Comparison of ENCODE assay signal across 8 cellular contexts in the genomic region with DNA sequence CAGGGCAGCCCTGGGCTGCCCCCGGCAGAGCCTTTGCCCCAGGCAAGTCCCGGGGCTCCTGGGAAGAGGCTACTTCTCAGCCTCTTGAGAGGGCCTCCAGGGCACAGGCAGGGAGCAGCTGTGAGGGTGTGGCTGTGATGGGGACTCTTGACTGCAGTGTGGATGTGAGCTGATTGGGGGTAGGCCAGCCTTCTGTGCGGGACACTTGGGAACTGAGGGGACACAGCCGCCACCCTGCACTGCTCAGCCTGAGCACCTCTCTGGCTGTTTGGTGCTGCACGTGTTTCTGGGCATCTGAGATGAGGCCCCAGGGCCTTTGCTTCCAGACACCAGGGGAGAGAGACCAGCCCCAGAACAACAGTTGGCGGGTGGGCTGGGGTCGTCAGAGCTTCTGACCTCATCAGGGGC.
A peak's percentile ranks its signal among the peaks of the same experiment; 100 is the strongest.
DNase-seq lines count a peak whose midpoint lies in the region; ATAC-seq and TF ChIP-seq lines count a peak whose summit lies in the region.

No MANE protein-coding gene starts in this region.

- H3K9me3 ChIP-seq in SK-N-SH, result no peaks in the 10 kb centered on the region
- no peaks in the 10 kb centered on the region for H3K9me3 ChIP-seq in gastroesophageal sphincter
- no peaks in the 10 kb centered on the region for H3K9me3 ChIP-seq in testis

- H2AFZ ChIP-seq in SK-N-SH (ENCODE audit: low read depth), result no peak overlapping the region

- TF ChIP-seq EP300 in SK-N-SH (IDR thresholded peaks at IDR 0.05; ENCODE audit: borderline replicate concordance in 1 of 2, low read depth in 1 of 2, low read length in 1 of 2) (no peak), gastroesophageal sphincter (IDR thresholded peaks at IDR 0.05) (no peak)

- H3K4me3 ChIP-seq in AG10803 (ENCODE audit: low read length) (peak overlapping the region; percentile 34), SK-N-SH (ENCODE audit: low read depth in 2 of 2, low read length in 1 of 2) (no peak overlapping the region), gastroesophageal sphincter (peak overlapping the region in 1 of 2 donors; percentile 41), testis (no peak overlapping the region)

- H3K27ac ChIP-seq in SK-N-SH (ENCODE audit: low read depth in 2 of 2, low read length in 1 of 2) (peak overlapping the region; percentile 40 to 56; a peak in 3 of 4 replicates), gastroesophageal sphincter (peak overlapping the region in 3 of 4 donors; percentile 76 to 82 (median 82)), testis (peak overlapping the region; percentile 16 to 68)

- no peak overlapping the region for H3K4me2 ChIP-seq in SK-N-SH

- POLR2A ChIA-PET in SK-N-SH (lab: Yijun Ruan, JAX), result no interaction called here

- H3K79me2 ChIP-seq in SK-N-SH (ENCODE audit: insufficient read depth), result peaks cover 97% of the 10 kb centered on the region

- TF ChIP-seq RAD21 in SK-N-SH (IDR thresholded peaks at IDR 0.05; ENCODE audit: low read length), result no peak

- no peak overlapping the region for H3K9ac ChIP-seq in SK-N-SH

- H3F3A ChIP-seq in SK-N-SH (replicated peaks; ENCODE audit: insufficient read depth), result no peaks in the 10 kb centered on the region

- H3K36me3 ChIP-seq in SK-N-SH (replicated peaks in 1 of 2; ENCODE audit: control insufficient read depth in 1 of 2, insufficient read depth in 2 of 2, low read length in 1 of 2) (no peaks in the 10 kb centered on the region), gastroesophageal sphincter (no peaks in the 10 kb centered on the region), testis (ENCODE audit: low read depth, missing control alignments) (no peaks in the 10 kb centered on the region)

- CTCF ChIA-PET in SK-N-SH (lab: Yijun Ruan, JAX), result interaction anchor here (1.3 to 2.4 kb wide), 2 partner anchors 17 to 24 kb away, joined by 3 to 5 read pairs; no protein-coding TSS in a partner anchor

- ATAC-seq in GM21423 (IDR thresholded peaks at IDR 0.05; ENCODE audit: unreplicated experiment), result peak; percentile 18
- peak; percentile 9 for ATAC-seq in gastroesophageal sphincter
- ATAC-seq in GM19463 (IDR thresholded peaks at IDR 0.05; ENCODE audit: unreplicated experiment), result no peak

- no peaks in the 10 kb centered on the region for H3K9me2 ChIP-seq in SK-N-SH

- WGBS in SK-N-SH (ENCODE audit: low lambda C conversion rate), result no CpG with 5 or more reads among the region's 7 CpGs
- WGBS in gastroesophageal sphincter (ENCODE audit: low coverage in 1 of 2), 2 donors, result 40% methylated on average over 2 of the region's 7 CpGs; no CpG with 5 or more reads in 1 of the 2 donors
- WGBS in testis, 2 donors, result 56% methylated on average over 7 of the region's 7 CpGs; no CpG with 5 or more reads in 1 of the 2 donors

- TF ChIP-seq CTCF in AG10803 (conservative IDR thresholded peaks at IDR 0.05; ENCODE audit: low read length) (no peak), SK-N-SH (IDR thresholded peaks at IDR 0.05) (no peak), gastroesophageal sphincter (IDR thresholded peaks at IDR 0.05) (no peak), testis (IDR thresholded peaks at IDR 0.05) (no peak)

- DNase-seq in AG10803 (ENCODE audit: low read depth) (no peak), SK-N-SH (no peak), testis (no peak), KG1 (lab: John Stamatoyannopoulos, UW) (no peak), LoVo (ENCODE audit: low spot score) (no peak)

- intact Hi-C loops in testis (cut with DNase I; ENCODE audit: low total_unique reads), result no loop called here

- H3K4me1 ChIP-seq in SK-N-SH (ENCODE audit: control insufficient read depth in 1 of 2, insufficient read depth in 2 of 2, low read depth in 1 of 2, low read length in 1 of 2) (peaks cover 0 to 51% of the 10 kb centered on the region in 2 experiments; a peak in 2 of 4 replicates), gastroesophageal sphincter (peaks cover 7 to 97% (median 75%) of the 10 kb centered on the region in 3 donors), testis (peaks cover 44% of the 10 kb centered on the region)

- no peak for TF ChIP-seq POLR2A in gastroesophageal sphincter (IDR thresholded peaks at IDR 0.05)
- TF ChIP-seq POLR2A in testis (IDR thresholded peaks at IDR 0.05), result no peak

- H4K20me1 ChIP-seq in SK-N-SH (ENCODE audit: insufficient read depth), result peaks cover 94% of the 10 kb centered on the region

- H3K27me3 ChIP-seq in SK-N-SH (ENCODE audit: insufficient read depth), result no peaks in the 10 kb centered on the region
- H3K27me3 ChIP-seq in gastroesophageal sphincter, result no peaks in the 10 kb centered on the region
- no peaks in the 10 kb centered on the region for H3K27me3 ChIP-seq in testis

TF ChIP-seq in SK-N-SH, 30 proteins besides CTCF, POLR2A, EP300 and RAD21:
- TF ChIP-seq MEF2A (IDR thresholded peaks at IDR 0.05; ENCODE audit: borderline replicate concordance, low read depth) (no peak), YY1 (IDR thresholded peaks at IDR 0.05; ENCODE audit: low read depth) (no peak), TEAD4 (IDR thresholded peaks at IDR 0.05; ENCODE audit: borderline replicate concordance, insufficient read depth) (no peak), RXRA (IDR thresholded peaks at IDR 0.05; ENCODE audit: borderline replicate concordance, low read depth) (no peak), GABPA (IDR thresholded peaks at IDR 0.05; ENCODE audit: low read depth) (no peak), ELF1 (IDR thresholded peaks at IDR 0.05) (no peak), NFIC (IDR thresholded peaks at IDR 0.05; ENCODE audit: borderline replicate concordance) (no peak), EZH2phosphoT487 (IDR thresholded peaks at IDR 0.05; ENCODE audit: borderline replicate concordance, low read depth) (no peak), NRF1 (IDR thresholded peaks at IDR 0.05; ENCODE audit: low read depth, low read length) (no peak), JUND (IDR thresholded peaks at IDR 0.05) (no peak), FOSL2 (IDR thresholded peaks at IDR 0.05; ENCODE audit: borderline replicate concordance, low read depth) (no peak), PBX3 (IDR thresholded peaks at IDR 0.05) (no peak)
- TF ChIP-seq, protein P1, sequence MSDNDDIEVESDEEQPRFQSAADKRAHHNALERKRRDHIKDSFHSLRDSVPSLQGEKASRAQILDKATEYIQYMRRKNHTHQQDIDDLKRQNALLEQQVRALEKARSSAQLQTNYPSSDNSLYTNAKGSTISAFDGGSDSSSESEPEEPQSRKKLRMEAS (IDR thresholded peaks at IDR 0.05; ENCODE audit: low read depth), result no peak
- TF ChIP-seq, protein P2, sequence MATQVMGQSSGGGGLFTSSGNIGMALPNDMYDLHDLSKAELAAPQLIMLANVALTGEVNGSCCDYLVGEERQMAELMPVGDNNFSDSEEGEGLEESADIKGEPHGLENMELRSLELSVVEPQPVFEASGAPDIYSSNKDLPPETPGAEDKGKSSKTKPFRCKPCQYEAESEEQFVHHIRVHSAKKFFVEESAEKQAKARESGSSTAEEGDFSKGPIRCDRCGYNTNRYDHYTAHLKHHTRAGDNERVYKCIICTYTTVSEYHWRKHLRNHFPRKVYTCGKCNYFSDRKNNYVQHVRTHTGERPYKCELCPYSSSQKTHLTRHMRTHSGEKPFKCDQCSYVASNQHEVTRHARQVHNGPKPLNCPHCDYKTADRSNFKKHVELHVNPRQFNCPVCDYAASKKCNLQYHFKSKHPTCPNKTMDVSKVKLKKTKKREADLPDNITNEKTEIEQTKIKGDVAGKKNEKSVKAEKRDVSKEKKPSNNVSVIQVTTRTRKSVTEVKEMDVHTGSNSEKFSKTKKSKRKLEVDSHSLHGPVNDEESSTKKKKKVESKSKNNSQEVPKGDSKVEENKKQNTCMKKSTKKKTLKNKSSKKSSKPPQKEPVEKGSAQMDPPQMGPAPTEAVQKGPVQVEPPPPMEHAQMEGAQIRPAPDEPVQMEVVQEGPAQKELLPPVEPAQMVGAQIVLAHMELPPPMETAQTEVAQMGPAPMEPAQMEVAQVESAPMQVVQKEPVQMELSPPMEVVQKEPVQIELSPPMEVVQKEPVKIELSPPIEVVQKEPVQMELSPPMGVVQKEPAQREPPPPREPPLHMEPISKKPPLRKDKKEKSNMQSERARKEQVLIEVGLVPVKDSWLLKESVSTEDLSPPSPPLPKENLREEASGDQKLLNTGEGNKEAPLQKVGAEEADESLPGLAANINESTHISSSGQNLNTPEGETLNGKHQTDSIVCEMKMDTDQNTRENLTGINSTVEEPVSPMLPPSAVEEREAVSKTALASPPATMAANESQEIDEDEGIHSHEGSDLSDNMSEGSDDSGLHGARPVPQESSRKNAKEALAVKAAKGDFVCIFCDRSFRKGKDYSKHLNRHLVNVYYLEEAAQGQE (IDR thresholded peaks at IDR 0.05; ENCODE audit: low read depth, low read length), result no peak
